Comparison of ENCODE assay signal across 1 cellular context in genomic region chr12:6345319-6346071, GRCh38.
TF ChIP-seq lines count a peak whose summit lies in the region.

No MANE protein-coding gene starts in this region.

TF ChIP-seq in HepG2, 621 proteins besides CTCF, POLR2A, EP300 and RAD21 (continued from another document and continues in another):
- no peak for TF ChIP-seq HBP1 (CRISPR knock-in tag; IDR thresholded peaks at IDR 0.05; ENCODE audit: low read depth)
- no peak for TF ChIP-seq PRMT3 (CRISPR knock-in tag; IDR thresholded peaks at IDR 0.05; ENCODE audit: borderline replicate concordance, low read depth)
- no peak for TF ChIP-seq ISL2 (CRISPR knock-in tag; IDR thresholded peaks at IDR 0.05)
- TF ChIP-seq ESRRA (CRISPR knock-in tag; IDR thresholded peaks at IDR 0.05; ENCODE audit: low read depth): no peak
- no peak for TF ChIP-seq ZNF703 (CRISPR knock-in tag; IDR thresholded peaks at IDR 0.05; ENCODE audit: borderline replicate concordance)
- peak; percentile 33; the same call in 1 of the 2 replicates for TF ChIP-seq RXRA (CRISPR knock-in tag; IDR thresholded peaks at IDR 0.05)
- peak; percentile 44 for TF ChIP-seq XRCC5 (optimal IDR thresholded peaks at IDR 0.05; ENCODE audit: low read length)
- no peak for TF ChIP-seq ZNF580 (CRISPR knock-in tag; IDR thresholded peaks at IDR 0.05; ENCODE audit: borderline replicate concordance, low read depth)
- TF ChIP-seq MXD1 (CRISPR knock-in tag; IDR thresholded peaks at IDR 0.05): no peak
- TF ChIP-seq SMYD3 (CRISPR knock-in tag; IDR thresholded peaks at IDR 0.05): no peak
- TF ChIP-seq ZFP41 (CRISPR knock-in tag; IDR thresholded peaks at IDR 0.05; ENCODE audit: borderline replicate concordance): no peak
- no peak for TF ChIP-seq ZNF430 (CRISPR knock-in tag; IDR thresholded peaks at IDR 0.05)
- no peak for TF ChIP-seq SOX13 (IDR thresholded peaks at IDR 0.05)
- no peak for TF ChIP-seq SOX13 (CRISPR knock-in tag; conservative IDR thresholded peaks at IDR 0.05 in 1 of 2, IDR thresholded peaks at IDR 0.05 in 1 of 2)
- TF ChIP-seq ZNF772 (CRISPR knock-in tag; IDR thresholded peaks at IDR 0.05): no peak
- TF ChIP-seq IKZF1 (IDR thresholded peaks at IDR 0.05): no peak
- TF ChIP-seq NFIC (IDR thresholded peaks at IDR 0.05; ENCODE audit: low read length): no peak
- TF ChIP-seq TGIF2 (CRISPR knock-in tag; IDR thresholded peaks at IDR 0.05): no peak
- peak; percentile 91 for TF ChIP-seq FOSL2 (CRISPR knock-in tag; IDR thresholded peaks at IDR 0.05)
- TF ChIP-seq NCOA1 (CRISPR knock-in tag; IDR thresholded peaks at IDR 0.05): no peak
- TF ChIP-seq MED13 (CRISPR knock-in tag; IDR thresholded peaks at IDR 0.05): no peak
- no peak for TF ChIP-seq ZSCAN22 (CRISPR knock-in tag; IDR thresholded peaks at IDR 0.05)
- peak; percentile 71 for TF ChIP-seq RARA (CRISPR knock-in tag; IDR thresholded peaks at IDR 0.05)
- TF ChIP-seq ZNF616 (CRISPR knock-in tag; IDR thresholded peaks at IDR 0.05; ENCODE audit: low read depth): no peak
- no peak for TF ChIP-seq KLF13 (CRISPR knock-in tag; IDR thresholded peaks at IDR 0.05)
- no peak for TF ChIP-seq ZNF629 (CRISPR knock-in tag; conservative IDR thresholded peaks at IDR 0.05)
- TF ChIP-seq ZNF44 (CRISPR knock-in tag; IDR thresholded peaks at IDR 0.05): no peak
- 0 out of 2 replicates have a peak, but pooled peaks have one; percentile 19 for TF ChIP-seq JUND (CRISPR knock-in tag; IDR thresholded peaks at IDR 0.05)
- no peak for TF ChIP-seq CENPBD1 (CRISPR knock-in tag; IDR thresholded peaks at IDR 0.05; ENCODE audit: borderline replicate concordance, low read depth)
- TF ChIP-seq ZNF468 (CRISPR knock-in tag; IDR thresholded peaks at IDR 0.05): no peak
- no peak for TF ChIP-seq E2F5 (CRISPR knock-in tag; conservative IDR thresholded peaks at IDR 0.05)
- TF ChIP-seq TBP (CRISPR knock-in tag; IDR thresholded peaks at IDR 0.05): no peak
- TF ChIP-seq ZNF275 (CRISPR knock-in tag; IDR thresholded peaks at IDR 0.05; ENCODE audit: borderline replicate concordance): no peak
- no peak for TF ChIP-seq ZNF850 (CRISPR knock-in tag; conservative IDR thresholded peaks at IDR 0.05)
- no peak for TF ChIP-seq SSRP1 (CRISPR knock-in tag; IDR thresholded peaks at IDR 0.05)
- TF ChIP-seq ZNF432 (CRISPR knock-in tag; IDR thresholded peaks at IDR 0.05; ENCODE audit: borderline replicate concordance): no peak
- no peak for TF ChIP-seq PRPF4 (IDR thresholded peaks at IDR 0.05; ENCODE audit: low read depth, low read length, poor library complexity, severe bottlenecking)
- TF ChIP-seq NCOR1 (IDR thresholded peaks at IDR 0.05; ENCODE audit: borderline replicate concordance, low read length): no peak
- TF ChIP-seq SAP130 (CRISPR knock-in tag; IDR thresholded peaks at IDR 0.05; ENCODE audit: low read depth): peak; percentile 53; the same call in 1 of the 2 replicates
- no peak for TF ChIP-seq TARDBP (CRISPR knock-in tag; IDR thresholded peaks at IDR 0.05)
- TF ChIP-seq KAT7 (CRISPR knock-in tag; IDR thresholded peaks at IDR 0.05; ENCODE audit: borderline replicate concordance): no peak
- TF ChIP-seq MAFG (CRISPR knock-in tag; IDR thresholded peaks at IDR 0.05): no peak
- no peak for TF ChIP-seq PREB (CRISPR knock-in tag; IDR thresholded peaks at IDR 0.05)
- TF ChIP-seq KAT2B (IDR thresholded peaks at IDR 0.05; ENCODE audit: borderline replicate concordance, low read depth, low read length): no peak
- no peak for TF ChIP-seq PHF21A (CRISPR knock-in tag; IDR thresholded peaks at IDR 0.05)
- TF ChIP-seq ZMYM2 (CRISPR knock-in tag; IDR thresholded peaks at IDR 0.05): no peak
- TF ChIP-seq SNAPC2 (CRISPR knock-in tag; IDR thresholded peaks at IDR 0.05): no peak
- TF ChIP-seq ZNF260 (CRISPR knock-in tag; IDR thresholded peaks at IDR 0.05; ENCODE audit: borderline replicate concordance, low read depth): no peak
- no peak for TF ChIP-seq ZNF143 (CRISPR knock-in tag; IDR thresholded peaks at IDR 0.05)
- no peak for TF ChIP-seq NFIB (CRISPR knock-in tag; IDR thresholded peaks at IDR 0.05; ENCODE audit: borderline replicate concordance)
- TF ChIP-seq ZBTB49 (CRISPR knock-in tag; IDR thresholded peaks at IDR 0.05; ENCODE audit: borderline replicate concordance): no peak
- TF ChIP-seq YEATS4 (CRISPR knock-in tag; IDR thresholded peaks at IDR 0.05; ENCODE audit: borderline replicate concordance): no peak
- TF ChIP-seq GPN1 (CRISPR knock-in tag; IDR thresholded peaks at IDR 0.05; ENCODE audit: borderline replicate concordance): no peak
- TF ChIP-seq GPBP1L1 (CRISPR knock-in tag; IDR thresholded peaks at IDR 0.05): no peak
- TF ChIP-seq ZNF207 (IDR thresholded peaks at IDR 0.05; ENCODE audit: borderline replicate concordance): no peak
- TF ChIP-seq ZNF780A (CRISPR knock-in tag; IDR thresholded peaks at IDR 0.05): no peak
- TF ChIP-seq SMC3 (IDR thresholded peaks at IDR 0.05; ENCODE audit: low read length): peak; percentile 8; the same call in 1 of the 2 replicates
- TF ChIP-seq ZNF569 (CRISPR knock-in tag; IDR thresholded peaks at IDR 0.05; ENCODE audit: borderline replicate concordance): no peak
- TF ChIP-seq STAG1 (CRISPR knock-in tag; IDR thresholded peaks at IDR 0.05): no peak
- no peak for TF ChIP-seq SMAD3 (CRISPR knock-in tag; IDR thresholded peaks at IDR 0.05)
- TF ChIP-seq KLF15 (CRISPR knock-in tag; IDR thresholded peaks at IDR 0.05; ENCODE audit: borderline replicate concordance): no peak
- no peak for TF ChIP-seq JDP2 (CRISPR knock-in tag; IDR thresholded peaks at IDR 0.05; ENCODE audit: borderline replicate concordance)
- TF ChIP-seq DZIP1 (CRISPR knock-in tag; IDR thresholded peaks at IDR 0.05): no peak
- TF ChIP-seq TFDP2 (CRISPR knock-in tag; IDR thresholded peaks at IDR 0.05): no peak
- TF ChIP-seq CCAR2 (optimal IDR thresholded peaks at IDR 0.05; ENCODE audit: low read depth, low read length): no peak
- TF ChIP-seq NR2F6 (IDR thresholded peaks at IDR 0.05): no peak
- peak; percentile 36; the same call in 1 of the 2 replicates for TF ChIP-seq NR2F6 (CRISPR knock-in tag; IDR thresholded peaks at IDR 0.05)
- TF ChIP-seq NR2F2 (IDR thresholded peaks at IDR 0.05; ENCODE audit: borderline replicate concordance, low read depth): no peak
- TF ChIP-seq ZMAT5 (CRISPR knock-in tag; IDR thresholded peaks at IDR 0.05; ENCODE audit: borderline replicate concordance, low read depth): no peak
